ENCODE assay signal across 1 cellular context in the genomic region with DNA sequence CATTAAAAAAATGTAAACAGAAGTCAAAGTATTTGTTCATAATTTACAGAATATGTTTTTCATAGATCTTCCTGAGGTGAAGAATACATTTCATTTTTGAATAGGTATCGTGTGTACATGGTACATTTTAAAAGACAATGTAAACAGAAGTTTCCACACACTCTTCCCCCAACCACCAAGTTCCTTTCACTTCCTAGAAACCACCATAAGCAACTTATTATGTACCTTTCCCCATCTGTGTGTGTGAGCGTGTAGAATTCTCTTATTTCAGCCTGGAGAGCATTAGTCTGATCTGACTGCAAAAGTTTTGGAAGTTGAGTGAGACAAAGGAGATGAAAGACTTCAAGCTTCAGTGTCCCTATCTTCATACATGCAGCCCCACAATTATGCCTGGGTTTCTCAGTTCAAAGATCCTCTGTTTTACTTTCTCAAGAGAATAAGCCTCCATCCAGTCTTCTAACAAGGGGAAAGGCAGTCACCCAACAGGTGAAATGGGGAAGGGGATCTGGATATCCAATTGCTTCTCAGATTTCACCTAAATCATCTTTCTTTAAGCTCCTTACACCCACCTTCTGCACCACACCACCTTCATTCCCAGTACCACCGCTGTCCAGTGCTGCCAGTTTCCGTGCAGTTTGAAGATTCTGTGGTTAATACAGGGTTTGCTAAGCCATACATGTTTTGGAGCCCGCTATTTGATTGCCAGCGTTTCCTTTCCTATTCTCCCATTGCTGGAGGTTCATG.
TF ChIP-seq lines count a peak whose summit lies in the region.

No MANE protein-coding gene starts in this region.

TF ChIP-seq in GM23338, 12 proteins besides CTCF, POLR2A, EP300 and RAD21 (continued from another document):
- TF ChIP-seq, protein P1, sequence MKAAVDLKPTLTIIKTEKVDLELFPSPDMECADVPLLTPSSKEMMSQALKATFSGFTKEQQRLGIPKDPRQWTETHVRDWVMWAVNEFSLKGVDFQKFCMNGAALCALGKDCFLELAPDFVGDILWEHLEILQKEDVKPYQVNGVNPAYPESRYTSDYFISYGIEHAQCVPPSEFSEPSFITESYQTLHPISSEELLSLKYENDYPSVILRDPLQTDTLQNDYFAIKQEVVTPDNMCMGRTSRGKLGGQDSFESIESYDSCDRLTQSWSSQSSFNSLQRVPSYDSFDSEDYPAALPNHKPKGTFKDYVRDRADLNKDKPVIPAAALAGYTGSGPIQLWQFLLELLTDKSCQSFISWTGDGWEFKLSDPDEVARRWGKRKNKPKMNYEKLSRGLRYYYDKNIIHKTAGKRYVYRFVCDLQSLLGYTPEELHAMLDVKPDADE (IDR thresholded peaks at IDR 0.05) = no peak
- TF ChIP-seq NANOG (IDR thresholded peaks at IDR 0.05; ENCODE audit: borderline replicate concordance) = no peak
TF ChIP-seq in GM23338: peak in this region for 0.
